Comparison of ENCODE assay signal across 1 cellular context in genomic region chr9:125407974-125408900, GRCh38.
TF ChIP-seq lines count a peak whose summit lies in the region.

No MANE protein-coding gene starts in this region.

TF ChIP-seq in HepG2, 621 proteins besides CTCF, POLR2A, EP300 and RAD21 (continued from another document and continues in another):
- TF ChIP-seq SNAPC4 (CRISPR knock-in tag; IDR thresholded peaks at IDR 0.05), result peak; percentile 33; the same call in 1 of the 2 replicates
- TF ChIP-seq ESRRA (CRISPR knock-in tag; IDR thresholded peaks at IDR 0.05; ENCODE audit: low read depth), result no peak
- peak; percentile 10; the same call in 1 of the 2 replicates for TF ChIP-seq FOXP4 (CRISPR knock-in tag; IDR thresholded peaks at IDR 0.05)
- TF ChIP-seq HOXA5 (CRISPR knock-in tag; IDR thresholded peaks at IDR 0.05), result 0 out of 2 replicates have a peak, but pooled peaks have one; percentile 22
- no peak for TF ChIP-seq ZNF407 (CRISPR knock-in tag; IDR thresholded peaks at IDR 0.05; ENCODE audit: not compliant biosample characterization)
- no peak for TF ChIP-seq NONO (IDR thresholded peaks at IDR 0.05)
- no peak for TF ChIP-seq NONO (CRISPR knock-in tag; conservative IDR thresholded peaks at IDR 0.05)
- peak; percentile 56; the same call in 1 of the 2 replicates for TF ChIP-seq ZGPAT (CRISPR knock-in tag; IDR thresholded peaks at IDR 0.05)
- TF ChIP-seq HNF4G (IDR thresholded peaks at IDR 0.05; ENCODE audit: borderline replicate concordance, low read depth, low read length), result no peak
- 0 out of 2 replicates have a peak, but pooled peaks have one; percentile 4 for TF ChIP-seq HNF4G (CRISPR knock-in tag; IDR thresholded peaks at IDR 0.05; ENCODE audit: borderline replicate concordance, low read depth)
- no peak for TF ChIP-seq ZNF512B (CRISPR knock-in tag; IDR thresholded peaks at IDR 0.05; ENCODE audit: borderline replicate concordance)
- no peak for TF ChIP-seq PLSCR1 (CRISPR knock-in tag; IDR thresholded peaks at IDR 0.05; ENCODE audit: borderline replicate concordance)
- TF ChIP-seq ZNF367 (CRISPR knock-in tag; IDR thresholded peaks at IDR 0.05; ENCODE audit: borderline replicate concordance), result no peak
- 0 out of 2 replicates have a peak, but pooled peaks have one; percentile 27 for TF ChIP-seq E2F5 (CRISPR knock-in tag; conservative IDR thresholded peaks at IDR 0.05)
- peak; percentile 55 for TF ChIP-seq ZFY (CRISPR knock-in tag; IDR thresholded peaks at IDR 0.05)
- TF ChIP-seq ARNTL (CRISPR knock-in tag; IDR thresholded peaks at IDR 0.05), result 0 out of 2 replicates have a peak, but pooled peaks have one; percentile 10
- TF ChIP-seq CCAR2 (optimal IDR thresholded peaks at IDR 0.05; ENCODE audit: low read depth, low read length), result no peak
- TF ChIP-seq USF2 (IDR thresholded peaks at IDR 0.05; ENCODE audit: low read depth, low read length), result no peak
- TF ChIP-seq USF2 (CRISPR knock-in tag; IDR thresholded peaks at IDR 0.05; ENCODE audit: borderline replicate concordance), result no peak
- 0 out of 2 replicates have a peak, but pooled peaks have one; percentile 48 for TF ChIP-seq ZNF776 (CRISPR knock-in tag; IDR thresholded peaks at IDR 0.05)
- TF ChIP-seq HNF1B (CRISPR knock-in tag; IDR thresholded peaks at IDR 0.05), result no peak
- peak; percentile 55 for TF ChIP-seq ZNF350 (CRISPR knock-in tag; IDR thresholded peaks at IDR 0.05; ENCODE audit: borderline replicate concordance, low read depth)
- 0 out of 2 replicates have a peak, but pooled peaks have one; percentile 66 for TF ChIP-seq FOXC1 (CRISPR knock-in tag; IDR thresholded peaks at IDR 0.05; ENCODE audit: borderline replicate concordance)
